Comparison of ENCODE assay signal across 6 cellular contexts in genomic region chr22:20131856-20132685, GRCh38. TPM values are rescaled to one million over a fixed set of nuclear protein-coding genes. Genes with fewer than 3 reads are reported as not detected.
DNase-seq lines count a peak whose midpoint lies in the region; ATAC-seq and TF ChIP-seq lines count a peak whose summit lies in the region.

No MANE protein-coding gene starts in this region.

- H3K9me3 ChIP-seq in OCI-LY7 (ENCODE audit: low read length) = no peaks in the 10 kb centered on the region

- no peaks in the 10 kb centered on the region for H3K9me3 Mint-ChIP-seq in stimulated activated naive CD8-positive, alpha-beta T cell treated with anti-CD3 and anti-CD28 coated beads, Interleukin-15, Interleukin-2, amounts not matched to agents 100 ng/mL and 50 ng/mL, for 24 hours
- H3K9me3 Mint-ChIP-seq in nephron progenitor cell = no peaks in the 10 kb centered on the region

- H3K27me3 Mint-ChIP-seq in stimulated activated naive CD8-positive, alpha-beta T cell treated with anti-CD3 and anti-CD28 coated beads, Interleukin-15, Interleukin-2, amounts not matched to agents 100 ng/mL and 50 ng/mL, for 24 hours = no peaks in the 10 kb centered on the region
- H3K27me3 Mint-ChIP-seq in nephron progenitor cell (ENCODE audit: low read depth, poor library complexity) = peaks cover 13% of the 10 kb centered on the region

- peak overlapping the region; percentile 78 for H3K4me3 Mint-ChIP-seq in stimulated activated naive CD8-positive, alpha-beta T cell treated with anti-CD3 and anti-CD28 coated beads, Interleukin-15, Interleukin-2, amounts not matched to agents 100 ng/mL and 50 ng/mL, for 24 hours
- peak overlapping the region; percentile 71 for H3K4me3 Mint-ChIP-seq in nephron progenitor cell

- H3K4me1 ChIP-seq in OCI-LY7 (ENCODE audit: insufficient read depth, low read length, poor library complexity, severe bottlenecking) = peaks cover 22% of the 10 kb centered on the region

- peaks cover 13% of the 10 kb centered on the region for H3K36me3 ChIP-seq in brain microvascular endothelial cell (replicated peaks)
- H3K36me3 ChIP-seq in OCI-LY7 (ENCODE audit: insufficient read depth, low read length) = peaks cover 18% of the 10 kb centered on the region

- TF ChIP-seq CTCF in brain microvascular endothelial cell (IDR thresholded peaks at IDR 0.05; ENCODE audit: low read depth, low read length, missing control alignments) (no peak), nephron progenitor cell (IDR thresholded peaks at IDR 0.05) (no peak), OCI-LY7 (conservative IDR thresholded peaks at IDR 0.05; ENCODE audit: low read length) (no peak)

- in situ Hi-C loops in brain microvascular endothelial cell (cut with HindIII; ENCODE audit: low pct_ligation_motif_present, low sequenced_read_pairs) = no loop called here

- H3K4me1 Mint-ChIP-seq in stimulated activated naive CD8-positive, alpha-beta T cell treated with anti-CD3 and anti-CD28 coated beads, Interleukin-15, Interleukin-2, amounts not matched to agents 100 ng/mL and 50 ng/mL, for 24 hours (ENCODE audit: low read depth) = peaks cover 48% of the 10 kb centered on the region
- peaks cover 11% of the 10 kb centered on the region for H3K4me1 Mint-ChIP-seq in nephron progenitor cell

- peaks cover 4% of the 10 kb centered on the region; the same call in 1 of the 2 replicates for H4K20me1 ChIP-seq in OCI-LY7 (ENCODE audit: insufficient read depth, low read length)

- H3K4me2 ChIP-seq in OCI-LY7 (ENCODE audit: low read length) = no peak overlapping the region

- H3K4me3 ChIP-seq in brain microvascular endothelial cell (ENCODE audit: low read depth, low read length) (peak overlapping the region; percentile 81), OCI-LY7 (ENCODE audit: low read depth, low read length, poor library complexity, severe bottlenecking) (no peak overlapping the region)

- CTCF ChIA-PET in OCI-LY7 (lab: Charles Lee; ENCODE audit: unreplicated experiment) = no interaction called here

- H3K79me2 ChIP-seq in OCI-LY7 (ENCODE audit: insufficient read depth, low read depth, low read length) = no peaks in the 10 kb centered on the region

- H3K9me2 ChIP-seq in OCI-LY7 (ENCODE audit: insufficient read depth, low read length) = no peaks in the 10 kb centered on the region

- intact Hi-C loops in OCI-LY7 (cut with micrococcal nuclease; ENCODE audit: unreplicated experiment) = no loop called here

- POLR2A ChIA-PET in OCI-LY7 (lab: Charles Lee) = no interaction called here

- no peaks in the 10 kb centered on the region for H3K27me3 ChIP-seq in brain microvascular endothelial cell (replicated peaks)

- ATAC-seq in stimulated activated naive CD8-positive, alpha-beta T cell treated with anti-CD3 and anti-CD28 coated beads, Interleukin-15, Interleukin-2, amounts not matched to agents 100 U/mL and 50 U/mL, for 24 hours = no peak

- no peak overlapping the region for H2AFZ ChIP-seq in OCI-LY7 (ENCODE audit: low read length)

- H3K27ac Mint-ChIP-seq in stimulated activated naive CD8-positive, alpha-beta T cell treated with anti-CD3 and anti-CD28 coated beads, Interleukin-15, Interleukin-2, amounts not matched to agents 100 ng/mL and 50 ng/mL, for 24 hours = peak overlapping the region; percentile 16
- H3K27ac Mint-ChIP-seq in nephron progenitor cell = no peak overlapping the region

- H3K36me3 Mint-ChIP-seq in stimulated activated naive CD8-positive, alpha-beta T cell treated with anti-CD3 and anti-CD28 coated beads, Interleukin-15, Interleukin-2, amounts not matched to agents 100 ng/mL and 50 ng/mL, for 24 hours (ENCODE audit: low read depth) = peaks cover 12% of the 10 kb centered on the region
- H3K36me3 Mint-ChIP-seq in nephron progenitor cell (ENCODE audit: low read depth) = peaks cover 12% of the 10 kb centered on the region

- H3K27ac ChIP-seq in brain microvascular endothelial cell (peak overlapping the region; percentile 24), OCI-LY7 (ENCODE audit: low read depth, low read length, poor library complexity, severe bottlenecking) (no peak overlapping the region)

- BruUV-seq in OCI-LY7 (replicated peaks; lab: Mats Ljungman, UMichigan) = no TSS peak

- no peak for DNase-seq in stimulated activated naive CD8-positive, alpha-beta T cell treated with anti-CD3 and anti-CD28 coated beads, Interleukin-15, Interleukin-2, amounts not matched to agents 100 U/mL and 50 U/mL, for 24 hours
- DNase-seq in brain microvascular endothelial cell (no peak), nephron progenitor cell (peak; percentile 61), DMS79 (lab: John Stamatoyannopoulos, UW) (no peak), OCI-LY7 (ENCODE audit: low spot score) (no peak)

RNA-seq across cellular contexts. Expression of gene ZDHHC8, which starts 0.5 kb away (rescaled TPM):
- total RNA-seq in OCI-LY7 (2014; rRNA removed; shearing (Covaris generic)) = 1.8 and 2.3 TPM in 2 replicates
- 9.6 and 16.7 TPM in 2 replicates for total RNA-seq in OCI-LY7 (2022)

RNA-seq across cellular contexts. Expression of gene TRMT2A, which starts 15.0 kb away (rescaled TPM):
- 118 and 126 TPM in 2 replicates for total RNA-seq in OCI-LY7 (2014; rRNA removed; shearing (Covaris generic))
- total RNA-seq in OCI-LY7 (2022) = 97.5 and 104 TPM in 2 replicates

RNA-seq across cellular contexts. Expression of gene RANBP1, which starts 16.2 kb away (rescaled TPM):
- 570 and 652 TPM in 2 replicates for total RNA-seq in OCI-LY7 (2014; rRNA removed; shearing (Covaris generic))
- 398 and 406 TPM in 2 replicates for total RNA-seq in OCI-LY7 (2022)

RNA-seq across cellular contexts. Expression of gene CCDC188, which starts 18.8 kb away (rescaled TPM):
- total RNA-seq in OCI-LY7 (2014; rRNA removed; shearing (Covaris generic)) = not detected in 2 replicates
- not detected in 2 replicates for total RNA-seq in OCI-LY7 (2022)

RNA-seq across cellular contexts. Expression of gene DGCR8, which starts 52.0 kb away (rescaled TPM):
- total RNA-seq in OCI-LY7 (2014; rRNA removed; shearing (Covaris generic)) = 49.5 and 53.4 TPM in 2 replicates
- total RNA-seq in OCI-LY7 (2022) = 68.2 and 75.6 TPM in 2 replicates
